Comparison of ENCODE assay signal across 9 cellular contexts in the genomic region with DNA sequence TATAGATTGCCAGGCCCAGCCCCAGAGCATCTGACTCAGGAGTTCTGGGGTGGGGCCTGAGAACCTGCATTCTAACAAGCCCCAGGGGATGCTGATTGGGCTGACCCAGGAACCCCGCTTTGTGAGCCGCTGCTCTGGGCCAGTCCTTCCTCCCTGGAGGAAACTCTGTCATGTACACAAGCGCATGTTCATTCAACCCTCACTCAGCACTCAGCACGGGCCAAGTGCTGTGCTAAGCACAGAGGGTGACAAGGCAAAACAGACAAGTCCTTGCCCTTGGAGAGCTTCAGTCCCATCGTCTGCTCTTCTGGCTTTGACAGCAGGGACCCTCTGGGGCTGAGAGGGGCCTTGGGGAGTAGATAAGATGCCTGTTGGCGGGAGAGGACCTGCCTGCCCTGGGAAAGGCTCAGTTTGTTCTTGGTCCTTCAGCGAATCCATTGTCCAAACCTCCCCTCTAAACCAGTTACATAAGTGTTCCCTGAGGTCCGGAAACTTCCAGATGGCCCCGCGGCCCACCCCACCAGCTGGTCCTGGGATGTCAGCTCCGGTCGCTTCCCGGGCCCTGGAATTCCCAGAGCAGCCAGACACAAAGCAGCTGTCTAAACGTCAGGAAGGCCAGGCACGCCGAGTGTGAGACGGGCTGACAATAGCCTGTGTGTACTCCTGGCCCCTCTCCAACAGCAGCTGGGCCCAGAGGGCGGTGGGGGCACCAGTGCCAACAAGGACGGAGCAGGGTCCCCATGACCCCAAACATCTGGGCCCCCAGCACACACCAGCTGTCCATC.
DNase-seq lines count a peak whose midpoint lies in the region; ATAC-seq lines count a peak whose summit lies in the region.
"Had no signal": no experiment of that assay in that cellular context is flagged by ENCODE, and none has a peak within 500 bp of the region (broad histone marks: within the 10 kb centered on the region; RNA-seq: fewer than 3 reads in every experiment).

No MANE protein-coding gene starts in this region.

- H3K27me3 Mint-ChIP-seq in activated CD8-positive, alpha-beta T cell treated with anti-CD3 and anti-CD28 coated beads, Interleukin-2, amount 10 ng/mL, durations not matched to agents 7 days and 5 days (ENCODE audit: low read depth) = peaks cover 9% of the 10 kb centered on the region

- H3K9me3 ChIP-seq in right cardiac atrium (ENCODE audit: control insufficient read depth, low read length) = no peaks in the 10 kb centered on the region

- intact Hi-C loops in right cardiac atrium (cut with DNase I) = loop anchor here in 2 of 4 donors (10.0 kb wide), 1 partner anchor 88 kb away; no protein-coding TSS in a partner anchor
- intact Hi-C loops in posterior cingulate gyrus (cut with DNase I) = no loop called here

- H3K4me3 Mint-ChIP-seq in activated CD8-positive, alpha-beta T cell treated with anti-CD3 and anti-CD28 coated beads, Interleukin-2, amount 10 ng/mL, durations not matched to agents 7 days and 5 days = no peak overlapping the region

- CTCF ChIA-PET in activated CD8-positive, alpha-beta T cell treated with anti-CD3 and anti-CD28 coated beads, Interleukin-2, amount 10 ng/mL, durations not matched to agents 7 days and 5 days (lab: Charles Lee) = no interaction called here

- peaks cover 8% of the 10 kb centered on the region for H3K4me1 ChIP-seq in right cardiac atrium (ENCODE audit: control insufficient read depth, insufficient read depth, low read length)

- no peaks in the 10 kb centered on the region for H3K9me3 Mint-ChIP-seq in activated CD8-positive, alpha-beta T cell treated with anti-CD3 and anti-CD28 coated beads, Interleukin-2, amount 10 ng/mL, durations not matched to agents 7 days and 5 days (ENCODE audit: insufficient read depth)

- no peak overlapping the region for H3K4me3 ChIP-seq in right cardiac atrium (ENCODE audit: low read length)

- H3K27me3 ChIP-seq in right cardiac atrium (ENCODE audit: control insufficient read depth, insufficient read depth) = no peaks in the 10 kb centered on the region

- H3K36me3 Mint-ChIP-seq in activated CD8-positive, alpha-beta T cell treated with anti-CD3 and anti-CD28 coated beads, Interleukin-2, amount 10 ng/mL, durations not matched to agents 7 days and 5 days (ENCODE audit: low read depth) = no peaks in the 10 kb centered on the region

- H3K27ac ChIP-seq in angular gyrus (ENCODE audit: low read depth, low read length) (peak overlapping the region; percentile 42), right cardiac atrium (ENCODE audit: low read length) (peak overlapping the region; percentile 77)

- H3K27ac Mint-ChIP-seq in activated CD8-positive, alpha-beta T cell treated with anti-CD3 and anti-CD28 coated beads, Interleukin-2, amount 10 ng/mL, durations not matched to agents 7 days and 5 days = no peak overlapping the region

- POLR2A ChIA-PET in activated CD8-positive, alpha-beta T cell treated with anti-CD3 and anti-CD28 coated beads, Interleukin-2, amount 10 ng/mL, durations not matched to agents 7 days and 5 days (lab: Charles Lee) = no interaction called here

- no peaks in the 10 kb centered on the region for H3K4me1 Mint-ChIP-seq in activated CD8-positive, alpha-beta T cell treated with anti-CD3 and anti-CD28 coated beads, Interleukin-2, amount 10 ng/mL, durations not matched to agents 7 days and 5 days (ENCODE audit: low read depth)

- 21% methylated on average over 19 of the region's 19 CpGs for WGBS in right cardiac atrium

- ATAC-seq in right cardiac atrium (peak; percentile 80 to 88), HG03280 (IDR thresholded peaks at IDR 0.05; ENCODE audit: unreplicated experiment) (no peak), GM18868 (IDR thresholded peaks at IDR 0.05; ENCODE audit: unreplicated experiment) (no peak)
- no peak for ATAC-seq in activated CD8-positive, alpha-beta T cell treated with anti-CD3 and anti-CD28 coated beads, Interleukin-2, amount 10 ng/mL, durations not matched to agents 7 days and 5 days

- DNase-seq in DMS53 treated with DMSO at 0.1 percent for 48 hours (lab: John Stamatoyannopoulos, UW; ENCODE audit: unreplicated experiment) (peak; percentile 47), right cardiac atrium (peak; percentile 76 to 93 (median 91)), posterior cingulate gyrus (peak; percentile 25 to 93 (median 62)), SW480 (ENCODE audit: low spot score) (no peak)
- no peak for DNase-seq in activated CD8-positive, alpha-beta T cell treated with anti-CD3 and anti-CD28 coated beads, Interleukin-2, amount 10 ng/mL, durations not matched to agents 7 days and 5 days
- DNase-seq: activated effector memory CD4-positive, alpha-beta T cell treated with anti-CD3 and anti-CD28 coated beads, Interleukin-2, amount 50 U/mL, for 16 hours had no signal

Comparison
In these comparisons a context has a peak if more than half of its experiments do, and no peak if none do; other contexts are left out.
1. DNase-seq: peak in DMS53 treated with DMSO at 0.1 percent for 48 hours (single experiment), right cardiac atrium (3 of 3) and posterior cingulate gyrus (10 of 10); none in activated CD8-positive, alpha-beta T cell treated with anti-CD3 and anti-CD28 coated beads, Interleukin-2, amount 10 ng/mL, durations not matched to agents 7 days and 5 days (single experiment) and SW480 (single experiment).
2. ATAC-seq: peak in right cardiac atrium (2 of 2); none in HG03280 (single experiment), activated CD8-positive, alpha-beta T cell treated with anti-CD3 and anti-CD28 coated beads, Interleukin-2, amount 10 ng/mL, durations not matched to agents 7 days and 5 days (single experiment) and GM18868 (single experiment).